22 cellular contexts compared by ENCODE assay signal in genomic region chr17:17360087-17360730, GRCh38. TPM values are rescaled to one million over a fixed set of nuclear protein-coding genes. Genes with fewer than 3 reads are reported as not detected.
DNase-seq lines count a peak whose midpoint lies in the region; ATAC-seq, FAIRE-seq and TF ChIP-seq lines count a peak whose summit lies in the region.
"Had no signal": no experiment of that assay in that cellular context is flagged by ENCODE, and none has a peak within 500 bp of the region (broad histone marks: within the 10 kb centered on the region; RNA-seq: fewer than 3 reads in every experiment).

No MANE protein-coding gene starts in this region.

- no peak for TF ChIP-seq EP300 in K562 (IDR thresholded peaks at IDR 0.05; ENCODE audit: low read length)

- peaks cover 22% of the 10 kb centered on the region for H3K9me3 Mint-ChIP-seq in HFFc6

- in situ Hi-C loops in K562 (cut with MboI) = no loop called here

- H3K27ac ChIP-seq in HEK293 (ENCODE audit: extremely low read depth, low read depth, low read length) (no peak overlapping the region), K562 (ENCODE audit: extremely low read depth, low read depth, low read length) (no peak overlapping the region), osteoblast (ENCODE audit: low read depth, low read length) (no peak overlapping the region), coronary artery (no peak overlapping the region)
- H3K27ac ChIP-seq: BLaER1 treated with 17β-estradiol and CSF1 and Interleukin-3, amounts not matched to agents 10 nM and 100 nM; C4-2B had no signal

- no peak for ATAC-seq in K562
- ATAC-seq: CD8-positive, alpha-beta T cell; GM12878 had no signal

- no peak overlapping the region for H3K4me3 ChIP-seq in HEK293 (ENCODE audit: low read depth, low read length)
- no peak overlapping the region for H3K4me3 ChIP-seq in K562
- H3K4me3 ChIP-seq in osteoblast (ENCODE audit: insufficient read depth, low read length) = no peak overlapping the region
- no peak overlapping the region for H3K4me3 ChIP-seq in coronary artery
- H3K4me3 ChIP-seq: BLaER1 treated with 17β-estradiol and CSF1 and Interleukin-3, amounts not matched to agents 10 nM and 100 nM; GM12878 had no signal

- intact Hi-C loops in K562 (cut with micrococcal nuclease) = no loop called here

- H3K27me3 ChIP-seq in K562 (ENCODE audit: control insufficient read depth in 2 of 2, insufficient read depth in 2 of 2, low read length in 2 of 2) (peaks cover 3 to 11% of the 10 kb centered on the region in 2 experiments; a peak in 3 of 5 replicates), osteoblast (ENCODE audit: insufficient read depth, low read length) (no peaks in the 10 kb centered on the region)
- H3K27me3 ChIP-seq: BLaER1 treated with 17β-estradiol and CSF1 and Interleukin-3, amounts not matched to agents 10 nM and 100 nM had no signal

- no peak overlapping the region for H3K27ac Mint-ChIP-seq in HFFc6
- H3K27ac Mint-ChIP-seq: B cell; CD4-positive, alpha-beta T cell; CD8-positive, alpha-beta T cell had no signal

- no peaks in the 10 kb centered on the region for H3K9me1 ChIP-seq in K562 (ENCODE audit: control insufficient read depth, insufficient read depth, low read length)

- TF ChIP-seq CTCF in HEK293 (tag by site-specific recombination; IDR thresholded peaks at IDR 0.05) (no peak), K562 (IDR thresholded peaks at IDR 0.05 in 2 of 3, conservative IDR thresholded peaks at IDR 0.05 in 1 of 3; ENCODE audit: insufficient read depth in 2 of 3, low read depth in 1 of 3, low read length in 3 of 3) (no peak), osteoblast (IDR thresholded peaks at IDR 0.05; ENCODE audit: extremely low read depth, low read depth, low read length) (no peak), HFFc6 (IDR thresholded peaks at IDR 0.05) (no peak), coronary artery (IDR thresholded peaks at IDR 0.05) (no peak)

- no peak overlapping the region for H3K4me3 Mint-ChIP-seq in HFFc6
- H3K4me3 Mint-ChIP-seq: B cell; CD4-positive, alpha-beta T cell; CD8-positive, alpha-beta T cell had no signal

- DNase-seq in K562 (ENCODE audit: extremely low read depth in 1 of 4, low spot score in 3 of 4) = no peak
- DNase-seq in osteoblast (ENCODE audit: insufficient read length, low spot score, missing footprints) = peak; percentile 39
- no peak for DNase-seq in amniotic stem cell (lab: John Stamatoyannopoulos, UW)
- DNase-seq in HFFc6 = no peak
- DNase-seq in coronary artery (ENCODE audit: low spot score) = no peak
- DNase-seq: 8988T; ACHN; Caco-2; Calu3; CD4-positive, alpha-beta T cell; CD8-positive, alpha-beta T cell; DMS79 treated with DMSO at 0.1 percent for 48 hours; GDM1 had no signal

- H3K4me1 Mint-ChIP-seq in HFFc6 (ENCODE audit: low read depth) = peaks cover 8% of the 10 kb centered on the region; the same call in 1 of the 2 replicates
- H3K4me1 Mint-ChIP-seq: B cell had no signal

- TF ChIP-seq RAD21 in K562 (CRISPR knock-in tag; conservative IDR thresholded peaks at IDR 0.05 in 1 of 2, IDR thresholded peaks at IDR 0.05 in 1 of 2) = no peak

- FAIRE-seq in K562 (lab: Jason Lieb, UNC) = no peak
- FAIRE-seq: A204.1, D721Med, GM12878, GM12892, GM19239 had no signal

- WGBS in K562 (ENCODE audit: insufficient coverage, low coverage, missing lambda C conversion rate) = 0% methylated on average over 1 of the region's 1 CpG

- H3K36me3 Mint-ChIP-seq in HFFc6 (ENCODE audit: low read depth) = peaks cover 14% of the 10 kb centered on the region
- H3K36me3 Mint-ChIP-seq: CD8-positive, alpha-beta T cell had no signal

- no peak for TF ChIP-seq POLR2A in K562 (conservative IDR thresholded peaks at IDR 0.05)

- POLR2A ChIA-PET in HEK293 (lab: Yijun Ruan, JAX) = interaction anchor here (0.7 kb wide), 1 partner anchor 136 kb away, joined by 3 read pairs; no protein-coding TSS in a partner anchor
- POLR2A ChIA-PET in K562 (lab: Yijun Ruan, JAX) = no interaction called here

- H3K9me3 ChIP-seq in HEK293 (ENCODE audit: control insufficient read depth, insufficient read depth, low read depth, low read length) (no peaks in the 10 kb centered on the region), K562 (replicated peaks; ENCODE audit: control insufficient read depth, insufficient read depth, low read depth, low read length) (0 out of 2 replicates have a peak, but pooled peaks cover 2% of the 10 kb centered on the region), osteoblast (ENCODE audit: low read depth, low read length) (no peaks in the 10 kb centered on the region)

- no peaks in the 10 kb centered on the region for H4K20me1 ChIP-seq in K562 (replicated peaks; ENCODE audit: control insufficient read depth, insufficient read depth, low read length)
- H4K20me1 ChIP-seq in osteoblast (ENCODE audit: insufficient read depth, low read length) = no peaks in the 10 kb centered on the region

- no TSS peak for BruUV-seq in K562 (replicated peaks; lab: Mats Ljungman, UMichigan)

- no peaks in the 10 kb centered on the region for H3K36me3 ChIP-seq in HEK293 (ENCODE audit: control insufficient read depth in 2 of 2, insufficient read depth in 1 of 2, low read length in 2 of 2)
- no peaks in the 10 kb centered on the region for H3K36me3 ChIP-seq in K562 (ENCODE audit: control insufficient read depth, insufficient read depth, low read length)
- H3K36me3 ChIP-seq in osteoblast (ENCODE audit: insufficient read depth, low read length) = no peaks in the 10 kb centered on the region
- H3K36me3 ChIP-seq: BLaER1 treated with 17β-estradiol and CSF1 and Interleukin-3, amounts not matched to agents 10 nM and 100 nM had no signal

- H3K79me2 ChIP-seq in K562 (ENCODE audit: control insufficient read depth, insufficient read depth, low read length) (no peaks in the 10 kb centered on the region), osteoblast (ENCODE audit: insufficient read depth, low read length) (no peaks in the 10 kb centered on the region)

- no peak overlapping the region for H3K9ac ChIP-seq in K562 (ENCODE audit: insufficient read depth in 1 of 2, low read depth in 2 of 2, low read length in 2 of 2)
- H3K9ac ChIP-seq: BLaER1 treated with 17β-estradiol and CSF1 and Interleukin-3, amounts not matched to agents 10 nM and 100 nM had no signal

- H3K4me1 ChIP-seq in HEK293 (ENCODE audit: control insufficient read depth, insufficient read depth, low read length) (no peaks in the 10 kb centered on the region), K562 (replicated peaks in 1 of 2; ENCODE audit: control insufficient read depth in 2 of 2, insufficient read depth in 2 of 2, low read length in 2 of 2) (peaks cover 0 to 14% of the 10 kb centered on the region in 2 experiments; a peak in 2 of 5 replicates), osteoblast (ENCODE audit: insufficient read depth, low read length) (peaks cover 13% of the 10 kb centered on the region)

- CTCF ChIA-PET in HEK293 (lab: Yijun Ruan, JAX) = interaction anchor here (0.6 to 2.0 kb wide), 3 partner anchors 31 to 282 kb away, joined by 3 to 9 read pairs (median 6); no protein-coding TSS in a partner anchor
- CTCF ChIA-PET in K562 (lab: Yijun Ruan, JAX; ENCODE audit: low intra/inter-chr PET ratio) = no interaction called here

- H2AFZ ChIP-seq in K562 (ENCODE audit: low read depth, low read length) = no peak overlapping the region
- H2AFZ ChIP-seq in osteoblast (ENCODE audit: low read length) = no peak overlapping the region

- H3K4me2 ChIP-seq in K562 (ENCODE audit: insufficient read depth, low read length) (no peak overlapping the region), osteoblast (ENCODE audit: insufficient read depth, low read length) (no peak overlapping the region)
- H3K4me2 ChIP-seq: BLaER1 treated with 17β-estradiol and CSF1 and Interleukin-3, amounts not matched to agents 10 nM and 100 nM had no signal

- H3K27me3 Mint-ChIP-seq in HFFc6 (ENCODE audit: insufficient read depth) = peaks cover 31% of the 10 kb centered on the region

TF ChIP-seq in K562, 482 proteins besides CTCF, POLR2A, EP300 and RAD21:
- TF ChIP-seq MECOM (CRISPR knock-in tag; IDR thresholded peaks at IDR 0.05) = no peak
- peak; percentile 94 for TF ChIP-seq ZNF507 (tag; conservative IDR thresholded peaks at IDR 0.05)
TF ChIP-seq in K562: peak in this region for 1.

RNA-seq across cellular contexts. Expression of gene NT5M, which starts 57.0 kb away (rescaled TPM):
- 1.2 and 7.6 TPM in 2 replicates for total RNA-seq in K562 (2011; cell fraction: chromatin; rRNA removed; ENCODE audit: low replicate concordance)
- total RNA-seq in K562 (2011; cell fraction: nucleolus; rRNA removed) = 10.3 and 10.8 TPM in 2 replicates
- total RNA-seq in K562 (2011; cell fraction: nucleoplasm; rRNA removed) = 4.5 and 5.5 TPM in 2 replicates
- total RNA-seq in K562 (2014; rRNA removed) (9.1 and 10.2 TPM in 2 replicates), K562 (2014; rRNA removed; fragmentation: Illumina TruSeq; extraction: Trizol) (1.5 and 1.8 TPM in 2 replicates), K562 (2015; rRNA removed; fragmentation: Illumina TruSeq; extraction: Trizol) (3.4 and 4.0 TPM in 2 replicates), K562 (2021) (8.8 and 10.1 TPM in 2 replicates), osteoblast (0.36 and 1.2 TPM in 2 replicates)
- polyA plus RNA-seq in K562 (2011; rRNA removed) (4.9 and 9.1 TPM in 2 replicates), K562 (2014; fragmentation: Illumina TruSeq; extraction: Trizol) (2.5 and 4.1 TPM in 2 replicates), K562 (2014; fragmentation: Nextera tagmentation; extraction: Ambion mirVana) (under 1 TPM; 0.24 to 0.43 TPM), K562 (2014; rRNA removed) (8.2 and 9.6 TPM in 2 replicates)
- 10.1 and 17.9 TPM in 2 replicates for polyA plus RNA-seq in K562 (2011; cell fraction: cytosol; rRNA removed)
- polyA plus RNA-seq in K562 (2011; cell fraction: nucleus; rRNA removed) = 15.2 and 18.1 TPM in 2 replicates
- polyA plus RNA-seq in K562 (2012) = 4.6 and 20.2 TPM in 2 replicates
- polyA minus RNA-seq in K562 (2011; rRNA and poly(A)+ RNA removed) = 1.7 and 1.8 TPM in 2 replicates
- polyA minus RNA-seq in K562 (2011; cell fraction: cytosol; rRNA and poly(A)+ RNA removed) = 3.1 and 5.4 TPM in 2 replicates
- polyA minus RNA-seq in K562 (2011; cell fraction: nucleus; rRNA and poly(A)+ RNA removed) = 7.1 and 7.8 TPM in 2 replicates
- under 1 TPM; 0.20 to 0.83 (median 0.60) TPM for total RNA-seq in HFFc6 (2021; fragmentation: NEBNext Ultra II Directional; extraction: Animal tissue kit (Norgen Biotek cat#: 25700))

Comparison
In these comparisons a context has a peak if more than half of its experiments do, and no peak if none do; other contexts are left out.
1. Of the 44 proteins assayed by ChIP-seq in both K562 and HEK293: peak only in K562: none; only in HEK293: SETDB1; in both: none; in neither: 43.